ENCODE assay signal across 8 cellular contexts in genomic region chr15:68818671-68819450, GRCh38. TPM values are rescaled to one million over a fixed set of nuclear protein-coding genes. Genes with fewer than 3 reads are reported as not detected.
DNase-seq lines count a peak whose midpoint lies in the region; ATAC-seq and TF ChIP-seq lines count a peak whose summit lies in the region.

No MANE protein-coding gene starts in this region.

- peak overlapping the region; percentile 89 for H3K4me2 ChIP-seq in BLaER1
- H3K4me2 ChIP-seq in hepatocyte: peak overlapping the region; percentile 82

- H3K36me3 Mint-ChIP-seq in HFFc6 (ENCODE audit: low read depth): peaks cover 6% of the 10 kb centered on the region

- DNase-seq in HFFc6: no peak
- peak; percentile 72 for DNase-seq in SK-MEL-5 (ENCODE audit: low read depth, low spot score)
- peak in 35 of 58 donors; percentile 14 to 78 (median 53) for DNase-seq in anterior cingulate cortex (lab: John Stamatoyannopoulos, UW)
- peak; percentile 69 for DNase-seq in hepatocyte (ENCODE audit: low spot score)
- no peak for DNase-seq in retinal pigment epithelial cell (ENCODE audit: low read depth)
- no peak for DNase-seq in epidermal melanocyte (ENCODE audit: insufficient read length, low spot score)

- H3K79me2 ChIP-seq in hepatocyte: peaks cover 77% of the 10 kb centered on the region

- H4K20me1 ChIP-seq in BLaER1 (peaks cover 54% of the 10 kb centered on the region), hepatocyte (ENCODE audit: insufficient read depth, poor library complexity, severe bottlenecking) (peaks cover 19% of the 10 kb centered on the region)

- peak overlapping the region; percentile 92 for H3K27ac Mint-ChIP-seq in HFFc6

- peak overlapping the region; percentile 64 for H2AFZ ChIP-seq in hepatocyte

- no peak for TF ChIP-seq CTCF in HFFc6 (IDR thresholded peaks at IDR 0.05)
- TF ChIP-seq CTCF in hepatocyte (IDR thresholded peaks at IDR 0.05; ENCODE audit: poor library complexity): no peak
- no peak for TF ChIP-seq CTCF in retinal pigment epithelial cell (conservative IDR thresholded peaks at IDR 0.05; ENCODE audit: low read depth, low read length)

- peak overlapping the region; percentile 99 for H3K9ac ChIP-seq in BLaER1

- peak overlapping the region; percentile 98 for H3K4me3 Mint-ChIP-seq in HFFc6

- H3K9me3 ChIP-seq in BLaER1: no peaks in the 10 kb centered on the region
- H3K9me3 ChIP-seq in hepatocyte (ENCODE audit: low read depth): no peaks in the 10 kb centered on the region

- in situ Hi-C loops in SK-MEL-5 (cut with HindIII; ENCODE audit: low pct_unique_long_range_greater_than_20kb, low sequenced_read_pairs): no loop called here

- no peaks in the 10 kb centered on the region for H3K9me2 ChIP-seq in hepatocyte (replicated peaks; ENCODE audit: insufficient read depth)

- peaks cover 47% of the 10 kb centered on the region for H3K4me1 Mint-ChIP-seq in HFFc6 (ENCODE audit: low read depth)

- H3K27me3 ChIP-seq in BLaER1 (no peaks in the 10 kb centered on the region), hepatocyte (no peaks in the 10 kb centered on the region)

- ATAC-seq in HG03159 (IDR thresholded peaks at IDR 0.05; ENCODE audit: unreplicated experiment): no peak

- H3K4me3 ChIP-seq in BLaER1 (peak overlapping the region; percentile 96), hepatocyte (peak overlapping the region; percentile 96), retinal pigment epithelial cell (ENCODE audit: low read length) (peak overlapping the region; percentile 91)

- H3K9me3 Mint-ChIP-seq in HFFc6: no peaks in the 10 kb centered on the region

- H3K27ac ChIP-seq in BLaER1 (peak overlapping the region; percentile 100), hepatocyte (peak overlapping the region; percentile 99)

- H3K36me3 ChIP-seq in BLaER1 (peaks cover 13% of the 10 kb centered on the region), hepatocyte (replicated peaks; ENCODE audit: insufficient read depth, low read depth) (no peaks in the 10 kb centered on the region)

- peaks cover 49% of the 10 kb centered on the region for H3K4me1 ChIP-seq in BLaER1
- peaks cover 29% of the 10 kb centered on the region for H3K4me1 ChIP-seq in hepatocyte (ENCODE audit: insufficient read depth)

- WGBS in hepatocyte (ENCODE audit: low lambda C conversion rate, missing lambda C conversion rate): 2% methylated on average over 34 of the region's 77 CpGs

- peaks cover 2% of the 10 kb centered on the region for H3K27me3 Mint-ChIP-seq in HFFc6 (ENCODE audit: insufficient read depth)

RNA-seq across cellular contexts. Expression of gene ANP32A, which starts 1.8 kb away (rescaled TPM):
- total RNA-seq in HFFc6 (2021; fragmentation: NEBNext Ultra II Directional; extraction: Animal tissue kit (Norgen Biotek cat#: 25700)): 100 to 1,000 TPM in 5 of 6 experiments, 10 to 100 TPM in 1; 95.7 to 130 (median 118) TPM
- total RNA-seq in SK-MEL-5 (2014; rRNA removed; shearing (Covaris generic)): 60.4 and 76.0 TPM in 2 replicates
- 116 and 120 TPM in 2 replicates for polyA plus RNA-seq in SK-MEL-5 (2015; cell fraction: cytosol; rRNA removed)
- 36.4 and 37.1 TPM in 2 replicates for polyA plus RNA-seq in SK-MEL-5 (2015; cell fraction: nucleus; rRNA removed)
- 59.4 and 81.8 TPM in 2 replicates for total RNA-seq in hepatocyte
- polyA plus RNA-seq in hepatocyte: 114 and 120 TPM in 2 replicates

Comparison
In these comparisons a context has a peak if more than half of its experiments do, and no peak if none do; other contexts are left out.
1. DNase-seq: peak in SK-MEL-5 (single experiment), anterior cingulate cortex (35 of 58) and hepatocyte (single experiment); none in HFFc6 (single experiment), retinal pigment epithelial cell (single experiment) and epidermal melanocyte (single experiment).
2. Peak in every context shown above with its lines, with median percentiles within 50 percentile points of each other: H3K4me3 ChIP-seq.